13 cellular contexts compared by ENCODE assay signal in genomic region chr10:44947356-44948152, GRCh38. TPM values are rescaled to one million over a fixed set of nuclear protein-coding genes. Genes with fewer than 3 reads are reported as not detected.
DNase-seq lines count a peak whose midpoint lies in the region; ATAC-seq and TF ChIP-seq lines count a peak whose summit lies in the region.
"Had no signal": no experiment of that assay in that cellular context is flagged by ENCODE, and none has a peak within 500 bp of the region (broad histone marks: within the 10 kb centered on the region; RNA-seq: fewer than 3 reads in every experiment).

No MANE protein-coding gene starts in this region.

- ATAC-seq in HG02623 (IDR thresholded peaks at IDR 0.05; ENCODE audit: unreplicated experiment) = peak; percentile 62

- H3K36me3 ChIP-seq in sigmoid colon = no peaks in the 10 kb centered on the region
- H3K36me3 ChIP-seq: upper lobe of left lung had no signal

- no peak overlapping the region for H3K4me3 ChIP-seq in sigmoid colon
- H3K4me3 ChIP-seq: upper lobe of left lung had no signal

- peaks cover 0 to 8% (median 8%) of the 10 kb centered on the region in 4 donors for H3K4me1 ChIP-seq in sigmoid colon

- intact Hi-C loops in sigmoid colon (cut with DNase I) = no loop called here

- WGBS in sigmoid colon, 2 donors = 71 to 85% methylated on average over 6 of the region's 6 CpGs

- no peak for TF ChIP-seq POLR2A in sigmoid colon (IDR thresholded peaks at IDR 0.05)

- no peak for TF ChIP-seq EP300 in sigmoid colon (IDR thresholded peaks at IDR 0.05)

- H3K9me3 ChIP-seq in sigmoid colon = no peaks in the 10 kb centered on the region

- H3K27ac ChIP-seq in sigmoid colon = no peak overlapping the region
- H3K27ac ChIP-seq: 22Rv1 had no signal

- TF ChIP-seq CTCF in sigmoid colon (IDR thresholded peaks at IDR 0.05) = no peak

- no peaks in the 10 kb centered on the region for H3K27me3 ChIP-seq in sigmoid colon
- H3K27me3 ChIP-seq: upper lobe of left lung had no signal

- peak; percentile 13 for DNase-seq in DMS53 (lab: John Stamatoyannopoulos, UW)
- DNase-seq in DMS53 treated with DMSO at 0.1 percent for 48 hours (lab: John Stamatoyannopoulos, UW; ENCODE audit: unreplicated experiment) = no peak
- peak; percentile 7 for DNase-seq in OCI-M1 (lab: John Stamatoyannopoulos, UW)
- DNase-seq in sigmoid colon = peak; percentile 48
- DNase-seq in hypothalamus (lab: John Stamatoyannopoulos, UW) = no peak
- DNase-seq in stimulated activated CD4-positive, alpha-beta T cell treated with anti-CD3 and anti-CD28 coated beads, Interleukin-2, amount 100 ng/mL, for 48 hours = no peak
- DNase-seq in dermis blood vessel endothelial cell = no peak
- DNase-seq: anterior cingulate cortex, NCI-H1436 treated with DMSO at 0.1 percent for 48 hours had no signal

RNA-seq across cellular contexts. Expression of gene RASSF4, which starts 12.0 kb away (rescaled TPM):
- total RNA-seq in sigmoid colon (10 to 100 TPM; 23.2 to 61.7 (median 45.2) TPM), dermis blood vessel endothelial cell (13.1 and 24.8 TPM in 2 replicates)
- 10 to 100 TPM in 2 of 3 donors, 1 to 10 TPM in 1; 7.8 to 23.2 (median 13.6) TPM for polyA plus RNA-seq in sigmoid colon

RNA-seq across cellular contexts. Expression of gene DEPP1, which starts 31.1 kb away (rescaled TPM):
- total RNA-seq in sigmoid colon (100 to 1,000 TPM in 1 of 4 donors, 10 to 100 TPM in 3; 47.8 to 294 (median 54.7) TPM), dermis blood vessel endothelial cell (174 and 360 TPM in 2 replicates)
- polyA plus RNA-seq in sigmoid colon = 10 to 100 TPM; 16.0 to 58.3 (median 53.6) TPM

RNA-seq across cellular contexts. Expression of gene TMEM72, which starts 36.4 kb away (rescaled TPM):
- total RNA-seq in sigmoid colon = under 1 TPM in 1 of 4 donors, not detected in 3; 0.33 TPM
- 10 to 100 TPM in 1 of 3 donors, 1 to 10 TPM in 2; 3.9 to 11.8 (median 4.2) TPM for polyA plus RNA-seq in sigmoid colon
- not detected in 2 replicates for total RNA-seq in dermis blood vessel endothelial cell
- total RNA-seq: T-helper 1 cell treated with Interleukin-12 subunit alpha and Interleukin-12 subunit beta and Interleukin-4 antibody, amounts not matched to agents 30 ng/mL and 1 ng/mL, for 36 hours had no signal

RNA-seq across cellular contexts. Expression of gene ZNF22, which starts 53.2 kb away (rescaled TPM):
- total RNA-seq in sigmoid colon (10 to 100 TPM; 18.3 to 29.9 (median 24.0) TPM), dermis blood vessel endothelial cell (53.6 and 54.4 TPM in 2 replicates)
- 10 to 100 TPM; 12.9 to 16.8 (median 13.5) TPM for polyA plus RNA-seq in sigmoid colon

Comparison
In these comparisons a context has a peak if more than half of its experiments do, and no peak if none do; other contexts are left out.
1. DNase-seq: peak in DMS53 (single experiment), OCI-M1 (single experiment) and sigmoid colon (single experiment); none in DMS53 treated with DMSO at 0.1 percent for 48 hours (single experiment), hypothalamus (0 of 51), stimulated activated CD4-positive, alpha-beta T cell treated with anti-CD3 and anti-CD28 coated beads, Interleukin-2, amount 100 ng/mL, for 48 hours (0 of 2) and dermis blood vessel endothelial cell (single experiment).